Comparison of ENCODE assay signal across 15 cellular contexts in the genomic region with DNA sequence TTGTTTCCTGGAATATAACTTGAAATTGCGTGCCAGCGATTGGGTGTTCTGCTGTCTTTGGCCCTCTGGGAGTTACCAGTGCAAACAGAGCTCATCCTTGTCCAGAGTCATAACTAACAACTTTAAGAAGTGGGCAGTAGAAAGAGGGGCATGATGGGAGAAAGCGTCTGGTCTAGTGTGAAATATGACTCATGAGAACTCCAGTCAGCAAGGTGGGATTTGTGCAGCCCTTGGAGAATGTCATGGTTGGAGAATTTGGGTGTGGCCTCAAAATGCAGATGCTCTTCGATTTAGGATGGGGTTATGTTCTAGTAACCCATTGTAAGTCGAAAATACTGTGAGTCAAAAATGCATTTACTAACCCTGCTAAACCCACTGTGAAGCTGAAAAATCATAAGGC. TPM values are rescaled to one million over a fixed set of nuclear protein-coding genes. Genes with fewer than 3 reads are reported as not detected.
DNase-seq lines count a peak whose midpoint lies in the region; TF ChIP-seq lines count a peak whose summit lies in the region.
"Had no signal": no experiment of that assay in that cellular context is flagged by ENCODE, and none has a peak within 500 bp of the region (broad histone marks: within the 10 kb centered on the region; RNA-seq: fewer than 3 reads in every experiment).

No MANE protein-coding gene starts in this region.

- H3K9me3 Mint-ChIP-seq in progenitor cell of endocrine pancreas (ENCODE audit: low read depth): no peaks in the 10 kb centered on the region
- no peaks in the 10 kb centered on the region for H3K9me3 Mint-ChIP-seq in activated CD4-positive, alpha-beta memory T cell treated with anti-CD3 and anti-CD28 coated beads for 36 hours
- H3K9me3 Mint-ChIP-seq: neural progenitor cell; stimulated activated naive B cell treated with anti-CD40 and anti-IgM and Interleukin-4, amounts not matched to agents 10 μg/mL and 1 μg/mL and 100 μg/mL, for 72 hours had no signal

- POLR2A ChIA-PET in activated CD4-positive, alpha-beta memory T cell treated with anti-CD3 and anti-CD28 coated beads for 36 hours (lab: Charles Lee): no interaction called here

- H3K4me3 Mint-ChIP-seq in progenitor cell of endocrine pancreas (ENCODE audit: low read depth): no peak overlapping the region
- H3K4me3 Mint-ChIP-seq in activated CD4-positive, alpha-beta memory T cell treated with anti-CD3 and anti-CD28 coated beads for 36 hours: no peak overlapping the region
- H3K4me3 Mint-ChIP-seq: neural progenitor cell; stimulated activated naive B cell treated with anti-CD40 and anti-IgM and Interleukin-4, amounts not matched to agents 10 μg/mL and 1 μg/mL and 100 μg/mL, for 72 hours had no signal

- peak overlapping the region; percentile 27; the same call in 1 of the 2 replicates for H3K27ac ChIP-seq in SJCRH30
- H3K27ac ChIP-seq in Peyer's patch: peak overlapping the region in 1 of 4 donors; percentile 91
- H3K27ac ChIP-seq: C4-2B, colonic mucosa, HL-60, left lung, neural progenitor cell had no signal

- TF ChIP-seq POLR2A in Peyer's patch (IDR thresholded peaks at IDR 0.05): no peak

- peaks cover 68% of the 10 kb centered on the region for H3K4me1 Mint-ChIP-seq in progenitor cell of endocrine pancreas (ENCODE audit: low read depth)
- H3K4me1 Mint-ChIP-seq in activated CD4-positive, alpha-beta memory T cell treated with anti-CD3 and anti-CD28 coated beads for 36 hours (ENCODE audit: low read depth): peaks cover 13% of the 10 kb centered on the region

- intact Hi-C loops in activated CD4-positive, alpha-beta memory T cell treated with anti-CD3 and anti-CD28 coated beads for 36 hours (cut with micrococcal nuclease): no loop called here

- H3K4me3 ChIP-seq in SJCRH30: no peak overlapping the region
- H3K4me3 ChIP-seq in Peyer's patch: no peak overlapping the region
- H3K4me3 ChIP-seq: colonic mucosa, left lung, neural progenitor cell had no signal

- no peaks in the 10 kb centered on the region for H3K9me3 ChIP-seq in SJCRH30 (replicated peaks)
- no peaks in the 10 kb centered on the region for H3K9me3 ChIP-seq in Peyer's patch
- H3K9me3 ChIP-seq: colonic mucosa, left lung had no signal

- CTCF ChIA-PET in activated CD4-positive, alpha-beta memory T cell treated with anti-CD3 and anti-CD28 coated beads for 36 hours (lab: Charles Lee): no interaction called here

- no peaks in the 10 kb centered on the region for H3K27me3 ChIP-seq in SJCRH30
- no peaks in the 10 kb centered on the region for H3K27me3 ChIP-seq in Peyer's patch
- H3K27me3 ChIP-seq: colonic mucosa, left lung, neural progenitor cell had no signal

- DNase-seq in Daoy (ENCODE audit: low read depth): peak; percentile 65
- peak in 1 of 2 experiments; percentile 23 for DNase-seq in SJCRH30
- DNase-seq in fibroblast of peridontal ligament (ENCODE audit: extremely low read depth): peak; percentile 18
- no peak for DNase-seq in progenitor cell of endocrine pancreas (ENCODE audit: low spot score, unreplicated experiment)
- DNase-seq in Peyer's patch: no peak
- DNase-seq in DMS 273 treated with DMSO at 0.1 percent for 48 hours (lab: John Stamatoyannopoulos, UW): no peak
- DNase-seq in retina: no peak
- no peak for DNase-seq in activated CD4-positive, alpha-beta memory T cell treated with anti-CD3 and anti-CD28 coated beads for 36 hours
- DNase-seq: colonic mucosa; left lung; NCI-H526; stimulated activated naive B cell treated with anti-CD40 and anti-IgM and Interleukin-4, amounts not matched to agents 10 μg/mL and 1 μg/mL and 100 μg/mL, for 72 hours had no signal

- peaks cover 19% of the 10 kb centered on the region for H3K4me1 ChIP-seq in SJCRH30
- H3K4me1 ChIP-seq in Peyer's patch: peaks cover 0 to 60% (median 7%) of the 10 kb centered on the region in 4 donors
- H3K4me1 ChIP-seq: neural progenitor cell had no signal

- no peak for TF ChIP-seq CTCF in progenitor cell of endocrine pancreas (IDR thresholded peaks at IDR 0.05; ENCODE audit: unreplicated experiment)
- TF ChIP-seq CTCF in Peyer's patch (IDR thresholded peaks at IDR 0.05): no peak

- peak overlapping the region; percentile 44 for H3K27ac Mint-ChIP-seq in progenitor cell of endocrine pancreas
- H3K27ac Mint-ChIP-seq in activated CD4-positive, alpha-beta memory T cell treated with anti-CD3 and anti-CD28 coated beads for 36 hours: no peak overlapping the region
- H3K27ac Mint-ChIP-seq: neural progenitor cell; stimulated activated naive B cell treated with anti-CD40 and anti-IgM and Interleukin-4, amounts not matched to agents 10 μg/mL and 1 μg/mL and 100 μg/mL, for 72 hours had no signal

- H3K27me3 Mint-ChIP-seq in progenitor cell of endocrine pancreas: no peaks in the 10 kb centered on the region
- H3K27me3 Mint-ChIP-seq in activated CD4-positive, alpha-beta memory T cell treated with anti-CD3 and anti-CD28 coated beads for 36 hours: no peaks in the 10 kb centered on the region

- peaks cover 36% of the 10 kb centered on the region for H3K36me3 Mint-ChIP-seq in progenitor cell of endocrine pancreas (ENCODE audit: insufficient read depth)
- H3K36me3 Mint-ChIP-seq in activated CD4-positive, alpha-beta memory T cell treated with anti-CD3 and anti-CD28 coated beads for 36 hours: no peaks in the 10 kb centered on the region

- peaks cover 21% of the 10 kb centered on the region for H3K36me3 ChIP-seq in SJCRH30
- peaks cover 0 to 66% (median 0%) of the 10 kb centered on the region in 3 donors for H3K36me3 ChIP-seq in Peyer's patch
- H3K36me3 ChIP-seq: colonic mucosa, left lung, neural progenitor cell had no signal

RNA-seq across cellular contexts. Expression of gene ATP1B1, which starts 12.9 kb away (rescaled TPM):
- 42.5 and 46.6 TPM in 2 replicates for total RNA-seq in Daoy (2014; rRNA removed; shearing (Covaris generic))
- total RNA-seq in SJCRH30 (2014; rRNA removed; shearing (Covaris generic)): 18.5 and 19.7 TPM in 2 replicates
- total RNA-seq in progenitor cell of endocrine pancreas (108 and 120 TPM in 2 replicates), Peyer's patch (100 to 1,000 TPM in 3 of 4 donors, 10 to 100 TPM in 1; 70.1 to 659 (median 499) TPM)
- 1 to 10 TPM; 7.7 to 8.3 TPM for total RNA-seq in activated CD4-positive, alpha-beta memory T cell treated with anti-CD3 and anti-CD28 coated beads for 36 hours

Comparison
In these comparisons a context has a peak if more than half of its experiments do, and no peak if none do; other contexts are left out.
1. DNase-seq: peak in Daoy (single experiment) and fibroblast of peridontal ligament (single experiment); none in progenitor cell of endocrine pancreas (single experiment), Peyer's patch (0 of 3), DMS 273 treated with DMSO at 0.1 percent for 48 hours (single experiment), retina (single experiment) and activated CD4-positive, alpha-beta memory T cell treated with anti-CD3 and anti-CD28 coated beads for 36 hours (single experiment).